In genomic region chr3:4629095-4630007, GRCh38 we compare ENCODE assay signal across 17 cellular contexts.
DNase-seq lines count a peak whose midpoint lies in the region; ATAC-seq and TF ChIP-seq lines count a peak whose summit lies in the region.
"Had no signal": no experiment of that assay in that cellular context is flagged by ENCODE, and none has a peak within 500 bp of the region (broad histone marks: within the 10 kb centered on the region; RNA-seq: fewer than 3 reads in every experiment).

No MANE protein-coding gene starts in this region.

- ATAC-seq in CD8-positive, alpha-beta T cell = no peak
- ATAC-seq in omental fat pad (ENCODE audit: low FRiP score) (no peak), sciatic nerve (no peak)
- ATAC-seq: SK-N-SH treated with all-trans-retinoic acid at 6 μM for 48 hours had no signal

- H3K36me3 Mint-ChIP-seq in CD8-positive, alpha-beta T cell = peaks cover 24% of the 10 kb centered on the region

- no peak overlapping the region for H3K18ac ChIP-seq in mesendoderm (ENCODE audit: low read length)

- H3K4me1 Mint-ChIP-seq in CD8-positive, alpha-beta T cell (ENCODE audit: low read depth) = peaks cover 8% of the 10 kb centered on the region

- H3K9me3 Mint-ChIP-seq in CD8-positive, alpha-beta T cell = no peaks in the 10 kb centered on the region
- H3K9me3 Mint-ChIP-seq: CD8-positive, alpha-beta memory T cell had no signal

- in situ Hi-C loops in SK-MEL-5 (cut with HindIII; ENCODE audit: low pct_unique_long_range_greater_than_20kb, low sequenced_read_pairs) = no loop called here

- H3K9ac ChIP-seq in BLaER1 (no peak overlapping the region), mesendoderm (ENCODE audit: low read length) (no peak overlapping the region)

- H3K79me1 ChIP-seq in mesendoderm (ENCODE audit: low read length) = no peaks in the 10 kb centered on the region

- no peak overlapping the region for H3K4me3 ChIP-seq in BLaER1
- H3K4me3 ChIP-seq in CD8-positive, alpha-beta T cell (ENCODE audit: low read depth, low read length) = no peak overlapping the region
- H3K4me3 ChIP-seq in mesendoderm (ENCODE audit: low read length) = no peak overlapping the region

- no peak for DNase-seq in CD8-positive, alpha-beta T cell
- peak; percentile 10 for DNase-seq in SK-MEL-5 (ENCODE audit: low read depth, low spot score)
- DNase-seq in mesendoderm = peak; percentile 59
- DNase-seq in omental fat pad (ENCODE audit: low spot score) = no peak
- no peak for DNase-seq in NCI-H524 treated with DMSO at 0.1 percent for 48 hours (lab: John Stamatoyannopoulos, UW)
- no peak for DNase-seq in sciatic nerve (ENCODE audit: low spot score)
- DNase-seq: C1 segment of cervical spinal cord; CD8-positive, alpha-beta memory T cell; Kasumi-1; NCI-H1694; NCI-H2081; NCI-H2171 treated with DMSO at 0.1 percent for 48 hours; NCI-H69; SHP77 treated with DMSO at 0.1 percent for 48 hours had no signal

- no peak overlapping the region for H2BK5ac ChIP-seq in mesendoderm (ENCODE audit: low read length)

- H3K36me3 ChIP-seq in BLaER1 (no peaks in the 10 kb centered on the region), mesendoderm (ENCODE audit: control insufficient read depth, insufficient read depth, low read length) (no peaks in the 10 kb centered on the region)
- peaks cover 5% of the 10 kb centered on the region for H3K36me3 ChIP-seq in CD8-positive, alpha-beta T cell (ENCODE audit: insufficient read depth, low read length)

- CTCF ChIA-PET in CD8-positive, alpha-beta T cell (lab: Charles Lee) = interaction anchor here (1.0 to 6.4 kb wide), 3 partner anchors 9 to 278 kb away, joined by 3 to 128 read pairs (median 3); no protein-coding TSS in a partner anchor

- POLR2A ChIA-PET in CD8-positive, alpha-beta T cell (lab: Charles Lee) = interaction anchor here (0.7 kb wide), 1 partner anchor 123 kb away, joined by 5 read pairs; no protein-coding TSS in a partner anchor

- peak overlapping the region; percentile 37 for H3K27ac Mint-ChIP-seq in CD8-positive, alpha-beta T cell

- no peak overlapping the region for H3K23ac ChIP-seq in mesendoderm (ENCODE audit: low read length)

- H3K4me3 Mint-ChIP-seq in CD8-positive, alpha-beta T cell = no peak overlapping the region
- H3K4me3 Mint-ChIP-seq: CD8-positive, alpha-beta memory T cell had no signal

- TF ChIP-seq CTCF in CD8-positive, alpha-beta T cell (IDR thresholded peaks at IDR 0.05) = no peak
- TF ChIP-seq CTCF in omental fat pad (IDR thresholded peaks at IDR 0.05) = no peak

- no peak overlapping the region for H2BK15ac ChIP-seq in mesendoderm (replicated peaks; ENCODE audit: low read depth)

- H3K79me2 ChIP-seq in mesendoderm (ENCODE audit: control insufficient read depth, insufficient read depth, low read length) = no peaks in the 10 kb centered on the region

- no peak overlapping the region for H2AK5ac ChIP-seq in mesendoderm (ENCODE audit: low read length)

- H3K27ac ChIP-seq in BLaER1 (no peak overlapping the region), mesendoderm (ENCODE audit: low read depth, low read length) (no peak overlapping the region)
- H3K27ac ChIP-seq in CD8-positive, alpha-beta T cell (ENCODE audit: low read depth, low read length) = no peak overlapping the region
- H3K27ac ChIP-seq: RWPE1 had no signal

- 0 out of 2 replicates have a peak overlapping the region, but pooled peaks have one; percentile 4 for H3K4me2 ChIP-seq in BLaER1
- H3K4me2 ChIP-seq in mesendoderm (ENCODE audit: low read length) = no peak overlapping the region

- no peak overlapping the region for H3K4ac ChIP-seq in mesendoderm (ENCODE audit: low read depth, low read length)

- no peak overlapping the region for H4K5ac ChIP-seq in mesendoderm (ENCODE audit: low read length)

- no peaks in the 10 kb centered on the region for H3K9me3 ChIP-seq in BLaER1
- no peaks in the 10 kb centered on the region for H3K9me3 ChIP-seq in CD8-positive, alpha-beta T cell (ENCODE audit: low read length)

- no CpG with 5 or more reads among the region's 9 CpGs for WGBS in mesendoderm (ENCODE audit: extremely low coverage, insufficient coverage, low lambda C conversion rate)

- H2BK120ac ChIP-seq in mesendoderm (ENCODE audit: low read depth, low read length) = no peak overlapping the region

- peaks cover 7% of the 10 kb centered on the region for H3K4me1 ChIP-seq in BLaER1
- no peaks in the 10 kb centered on the region for H3K4me1 ChIP-seq in CD8-positive, alpha-beta T cell (ENCODE audit: insufficient read depth, low read length)
- H3K4me1 ChIP-seq in mesendoderm (ENCODE audit: control insufficient read depth, low read depth, low read length) = peaks cover 2% of the 10 kb centered on the region

- H3K27me3 Mint-ChIP-seq in CD8-positive, alpha-beta T cell (ENCODE audit: low read depth) = no peaks in the 10 kb centered on the region
- H3K27me3 Mint-ChIP-seq: CD8-positive, alpha-beta memory T cell had no signal

- H3K56ac ChIP-seq in mesendoderm (ENCODE audit: low read length) = peak overlapping the region; percentile 40

- intact Hi-C loops in CD8-positive, alpha-beta T cell (cut with DNase I, micrococcal nuclease) = loop anchor here in 1 of 2 experiments (10.0 kb wide), 1 partner anchor 205 kb away; no protein-coding TSS in a partner anchor
- intact Hi-C loops in sciatic nerve (cut with DNase I) = loop anchor here (5.0 kb wide), 1 partner anchor 277 kb away; no protein-coding TSS in a partner anchor

- no peaks in the 10 kb centered on the region for H4K20me1 ChIP-seq in BLaER1

- H3K27me3 ChIP-seq in BLaER1 (no peaks in the 10 kb centered on the region), mesendoderm (ENCODE audit: insufficient read depth, low read length, poor library complexity) (no peaks in the 10 kb centered on the region)
- no peaks in the 10 kb centered on the region for H3K27me3 ChIP-seq in CD8-positive, alpha-beta T cell (ENCODE audit: insufficient read depth, low read length)

- no peak overlapping the region for H4K8ac ChIP-seq in mesendoderm (ENCODE audit: low read depth, low read length)

Comparison
In these comparisons a context has a peak if more than half of its experiments do, and no peak if none do; other contexts are left out.
1. DNase-seq: peak in SK-MEL-5 (single experiment) and mesendoderm (single experiment); none in CD8-positive, alpha-beta T cell (0 of 7), omental fat pad (single experiment), NCI-H524 treated with DMSO at 0.1 percent for 48 hours (single experiment) and sciatic nerve (single experiment).